1 cellular context compared by ENCODE assay signal in the genomic region with DNA sequence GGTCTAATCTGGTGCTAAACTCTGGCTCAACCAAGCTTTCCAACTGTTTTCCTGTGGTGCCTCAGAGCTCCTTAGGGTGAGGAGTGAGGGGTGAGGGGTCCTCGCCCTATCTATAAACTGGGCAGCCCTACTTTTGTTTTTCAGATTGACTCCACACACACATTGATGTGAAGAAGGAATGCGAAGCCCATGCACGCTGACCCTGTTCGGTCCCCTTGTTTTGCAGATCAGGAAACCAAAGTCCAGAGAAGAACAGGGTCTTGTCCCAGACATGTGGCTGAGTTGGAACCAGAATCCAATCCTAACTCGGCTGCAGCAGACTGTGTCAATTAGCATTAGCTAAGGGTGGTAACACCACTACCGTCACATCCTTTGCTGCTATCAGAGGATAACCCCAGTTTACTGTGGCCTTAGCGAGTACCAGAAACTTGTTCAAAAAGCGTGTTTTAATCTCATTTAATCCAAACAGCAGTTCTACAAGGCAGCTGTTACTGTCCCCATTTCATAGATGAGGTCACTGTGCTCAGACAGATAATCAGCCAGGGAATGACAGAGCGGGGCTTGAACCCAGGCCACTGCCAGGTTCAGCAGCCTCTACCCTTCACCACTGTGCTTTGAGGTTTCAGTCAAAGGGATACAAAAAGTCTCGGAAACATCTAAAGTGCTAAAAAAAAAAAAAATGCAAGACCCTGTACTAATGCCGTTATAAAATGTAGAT.
TF ChIP-seq lines count a peak whose summit lies in the region.

No MANE protein-coding gene starts in this region.

TF ChIP-seq in WTC11, 78 proteins besides CTCF, POLR2A, EP300 and RAD21 (continued from another document):
- TF ChIP-seq, protein P1, sequence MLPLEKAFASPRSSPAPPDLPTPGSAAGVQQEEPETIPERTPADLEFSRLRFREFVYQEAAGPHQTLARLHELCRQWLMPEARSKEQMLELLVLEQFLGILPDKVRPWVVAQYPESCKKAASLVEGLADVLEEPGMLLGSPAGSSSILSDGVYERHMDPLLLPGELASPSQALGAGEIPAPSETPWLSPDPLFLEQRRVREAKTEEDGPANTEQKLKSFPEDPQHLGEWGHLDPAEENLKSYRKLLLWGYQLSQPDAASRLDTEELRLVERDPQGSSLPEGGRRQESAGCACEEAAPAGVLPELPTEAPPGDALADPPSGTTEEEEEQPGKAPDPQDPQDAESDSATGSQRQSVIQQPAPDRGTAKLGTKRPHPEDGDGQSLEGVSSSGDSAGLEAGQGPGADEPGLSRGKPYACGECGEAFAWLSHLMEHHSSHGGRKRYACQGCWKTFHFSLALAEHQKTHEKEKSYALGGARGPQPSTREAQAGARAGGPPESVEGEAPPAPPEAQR (CRISPR knock-in tag; IDR thresholded peaks at IDR 0.05) = no peak
- TF ChIP-seq, protein P2, sequence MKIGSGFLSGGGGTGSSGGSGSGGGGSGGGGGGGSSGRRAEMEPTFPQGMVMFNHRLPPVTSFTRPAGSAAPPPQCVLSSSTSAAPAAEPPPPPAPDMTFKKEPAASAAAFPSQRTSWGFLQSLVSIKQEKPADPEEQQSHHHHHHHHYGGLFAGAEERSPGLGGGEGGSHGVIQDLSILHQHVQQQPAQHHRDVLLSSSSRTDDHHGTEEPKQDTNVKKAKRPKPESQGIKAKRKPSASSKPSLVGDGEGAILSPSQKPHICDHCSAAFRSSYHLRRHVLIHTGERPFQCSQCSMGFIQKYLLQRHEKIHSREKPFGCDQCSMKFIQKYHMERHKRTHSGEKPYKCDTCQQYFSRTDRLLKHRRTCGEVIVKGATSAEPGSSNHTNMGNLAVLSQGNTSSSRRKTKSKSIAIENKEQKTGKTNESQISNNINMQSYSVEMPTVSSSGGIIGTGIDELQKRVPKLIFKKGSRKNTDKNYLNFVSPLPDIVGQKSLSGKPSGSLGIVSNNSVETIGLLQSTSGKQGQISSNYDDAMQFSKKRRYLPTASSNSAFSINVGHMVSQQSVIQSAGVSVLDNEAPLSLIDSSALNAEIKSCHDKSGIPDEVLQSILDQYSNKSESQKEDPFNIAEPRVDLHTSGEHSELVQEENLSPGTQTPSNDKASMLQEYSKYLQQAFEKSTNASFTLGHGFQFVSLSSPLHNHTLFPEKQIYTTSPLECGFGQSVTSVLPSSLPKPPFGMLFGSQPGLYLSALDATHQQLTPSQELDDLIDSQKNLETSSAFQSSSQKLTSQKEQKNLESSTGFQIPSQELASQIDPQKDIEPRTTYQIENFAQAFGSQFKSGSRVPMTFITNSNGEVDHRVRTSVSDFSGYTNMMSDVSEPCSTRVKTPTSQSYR (CRISPR knock-in tag; IDR thresholded peaks at IDR 0.05) = no peak
